11 cellular contexts compared by ENCODE assay signal in genomic region chr4:76898385-76898692, GRCh38. TPM values are rescaled to one million over a fixed set of nuclear protein-coding genes. Genes with fewer than 3 reads are reported as not detected.
A peak's percentile ranks its signal among the peaks of the same experiment; 100 is the strongest.
DNase-seq lines count a peak whose midpoint lies in the region; ATAC-seq and TF ChIP-seq lines count a peak whose summit lies in the region.
"Had no signal": no experiment of that assay in that cellular context is flagged by ENCODE, and none has a peak within 500 bp of the region (broad histone marks: within the 10 kb centered on the region; RNA-seq: fewer than 3 reads in every experiment).

No MANE protein-coding gene starts in this region.

- H3K4me1 ChIP-seq in body of pancreas = peaks cover 38% of the 10 kb centered on the region
- H3K4me1 ChIP-seq in lung (ENCODE audit: control insufficient read depth in 2 of 2, insufficient read depth in 2 of 2, low read length in 2 of 2) = peaks cover 0 to 14% of the 10 kb centered on the region in 2 donors
- peaks cover 7% of the 10 kb centered on the region for H3K4me1 ChIP-seq in thymus (ENCODE audit: control insufficient read depth, insufficient read depth, low read length)

- H3K27me3 Mint-ChIP-seq in activated CD4-positive, alpha-beta T cell treated with anti-CD3 and anti-CD28 coated beads, Interleukin-2, amount 10 ng/mL, durations not matched to agents 7 days and 5 days = peaks cover 47% of the 10 kb centered on the region

- no peak for ATAC-seq in body of pancreas
- no peak for ATAC-seq in lung (ENCODE audit: insufficient read depth, low FRiP score)

- no peak for DNase-seq in activated CD4-positive, alpha-beta T cell treated with anti-CD3 and anti-CD28 coated beads, Interleukin-2, amount 10 ng/mL, durations not matched to agents 7 days and 5 days
- DNase-seq in activated CD4-positive, alpha-beta T cell treated with anti-CD3 and anti-CD28 coated beads, Interleukin-2, amount 50 U/mL, for 4 hours = no peak
- DNase-seq in body of pancreas (no peak), lung (ENCODE audit: low spot score) (no peak), posterior vena cava (ENCODE audit: low spot score) (no peak), amniotic stem cell (lab: John Stamatoyannopoulos, UW) (no peak), NCI-H510A (lab: John Stamatoyannopoulos, UW) (no peak)
- DNase-seq: HFFc6 had no signal

- H3K36me3 ChIP-seq in body of pancreas (replicated peaks in 1 of 2; ENCODE audit: insufficient read depth in 1 of 2, low read depth in 2 of 2) = no peaks in the 10 kb centered on the region
- H3K36me3 ChIP-seq in lung (ENCODE audit: control insufficient read depth in 2 of 2, insufficient read depth in 2 of 2, low read length in 2 of 2) = no peaks in the 10 kb centered on the region
- no peaks in the 10 kb centered on the region for H3K36me3 ChIP-seq in thymus (ENCODE audit: control insufficient read depth, insufficient read depth)

- 7 to 12% methylated on average over 14 of the region's 14 CpGs for WGBS in body of pancreas, 2 donors
- 5 to 11% methylated on average over 14 of the region's 14 CpGs for WGBS in lung, 2 donors
- 7% methylated on average over 14 of the region's 14 CpGs for WGBS in thymus

- H3K4me1 Mint-ChIP-seq in activated CD4-positive, alpha-beta T cell treated with anti-CD3 and anti-CD28 coated beads, Interleukin-2, amount 10 ng/mL, durations not matched to agents 7 days and 5 days = peaks cover 11% of the 10 kb centered on the region

- CTCF ChIA-PET in activated CD4-positive, alpha-beta T cell treated with anti-CD3 and anti-CD28 coated beads, Interleukin-2, amount 10 ng/mL, durations not matched to agents 7 days and 5 days (lab: Charles Lee) = interaction anchor here (1.8 kb wide), 1 partner anchor 12 kb away, joined by 3 read pairs; no protein-coding TSS in a partner anchor

- no peaks in the 10 kb centered on the region for H3K9me3 Mint-ChIP-seq in activated CD4-positive, alpha-beta T cell treated with anti-CD3 and anti-CD28 coated beads, Interleukin-2, amount 10 ng/mL, durations not matched to agents 7 days and 5 days
- H3K9me3 Mint-ChIP-seq: HFFc6 had no signal

- no peak overlapping the region for H3K27ac Mint-ChIP-seq in activated CD4-positive, alpha-beta T cell treated with anti-CD3 and anti-CD28 coated beads, Interleukin-2, amount 10 ng/mL, durations not matched to agents 7 days and 5 days
- H3K27ac Mint-ChIP-seq: HFFc6 had no signal

- H3K36me3 Mint-ChIP-seq in activated CD4-positive, alpha-beta T cell treated with anti-CD3 and anti-CD28 coated beads, Interleukin-2, amount 10 ng/mL, durations not matched to agents 7 days and 5 days (ENCODE audit: low read depth) = no peaks in the 10 kb centered on the region

- H3K4me3 ChIP-seq in body of pancreas = peak overlapping the region; percentile 24 to 32
- H3K4me3 ChIP-seq in lung = peak overlapping the region; percentile 49
- H3K4me3 ChIP-seq in thymus (ENCODE audit: low read length) = peak overlapping the region; percentile 52

- H3K4me3 Mint-ChIP-seq in activated CD4-positive, alpha-beta T cell treated with anti-CD3 and anti-CD28 coated beads, Interleukin-2, amount 10 ng/mL, durations not matched to agents 7 days and 5 days = peak overlapping the region; percentile 51

- intact Hi-C loops in body of pancreas (cut with DNase I) (no loop called here), posterior vena cava (cut with DNase I) (no loop called here)

- POLR2A ChIA-PET in activated CD4-positive, alpha-beta T cell treated with anti-CD3 and anti-CD28 coated beads, Interleukin-2, amount 10 ng/mL, durations not matched to agents 7 days and 5 days (lab: Charles Lee) = no interaction called here

- H3K9me3 ChIP-seq in body of pancreas (no peaks in the 10 kb centered on the region), lung (ENCODE audit: control insufficient read depth in 2 of 2, insufficient read depth in 1 of 2, low read length in 1 of 2) (no peaks in the 10 kb centered on the region), thymus (ENCODE audit: control insufficient read depth) (no peaks in the 10 kb centered on the region)

- TF ChIP-seq CTCF in body of pancreas (IDR thresholded peaks at IDR 0.05) (peak in 1 of 7 experiments; percentile 4), lung (IDR thresholded peaks at IDR 0.05; ENCODE audit: control extremely low read depth, extremely low read depth) (no peak)

- H3K27ac ChIP-seq in body of pancreas (peak overlapping the region; percentile 92 to 97 (median 96)), lung (ENCODE audit: low read depth in 1 of 2, low read length in 1 of 2) (no peak overlapping the region), thymus (ENCODE audit: low read depth) (no peak overlapping the region)
- H3K27ac ChIP-seq: BLaER1 treated with 17β-estradiol and CSF1 and Interleukin-3, amounts not matched to agents 10 nM and 100 nM had no signal

- no peak for TF ChIP-seq POLR2A in body of pancreas (IDR thresholded peaks at IDR 0.05)

- H3K27me3 ChIP-seq in body of pancreas (no peaks in the 10 kb centered on the region), lung (ENCODE audit: control insufficient read depth, insufficient read depth) (no peaks in the 10 kb centered on the region), thymus (ENCODE audit: control insufficient read depth, insufficient read depth) (peaks cover 41% of the 10 kb centered on the region)

RNA-seq across cellular contexts. Expression of gene SOWAHB, which starts 0.4 kb away (rescaled TPM):
- total RNA-seq in activated CD4-positive, alpha-beta T cell treated with anti-CD3 and anti-CD28 coated beads, Interleukin-2, amount 10 ng/mL, durations not matched to agents 7 days and 5 days = not detected
- total RNA-seq in body of pancreas (1 to 10 TPM; 4.2 to 5.6 TPM), lung (1 to 10 TPM; 2.0 to 4.2 TPM), posterior vena cava (under 1 TPM in 1 of 2 donors, not detected in 1; 0.19 TPM)
- polyA plus RNA-seq in lung (1 to 10 TPM in 1 of 2 donors, under 1 TPM in 1; 0.28 to 1.9 TPM), thymus (0.37 TPM)
- total RNA-seq: subcutaneous adipose tissue had no signal

RNA-seq across cellular contexts. Expression of gene SEPTIN11, which starts 51.2 kb away (rescaled TPM):
- total RNA-seq in activated CD4-positive, alpha-beta T cell treated with anti-CD3 and anti-CD28 coated beads, Interleukin-2, amount 10 ng/mL, durations not matched to agents 7 days and 5 days = 10 to 100 TPM; 23.4 to 24.5 TPM
- total RNA-seq in body of pancreas (10 to 100 TPM; 41.9 to 48.3 TPM), lung (100 to 1,000 TPM; 104 to 126 TPM), posterior vena cava (100 to 1,000 TPM; 140 to 154 TPM)
- polyA plus RNA-seq in lung (10 to 100 TPM; 20.4 to 24.5 TPM), thymus (21.6 TPM)

Comparison
In these comparisons a context has a peak if more than half of its experiments do, and no peak if none do; other contexts are left out.
1. H3K27ac ChIP-seq: peak in body of pancreas (4 of 4); none in lung (0 of 2) and thymus (single experiment).
2. Peak in every context shown above with its lines, with median percentiles within 50 percentile points of each other: H3K4me3 ChIP-seq.